21 cellular contexts compared by ENCODE assay signal in genomic region chr5:127027539-127027938, GRCh38. TPM values are rescaled to one million over a fixed set of nuclear protein-coding genes. Genes with fewer than 3 reads are reported as not detected.
DNase-seq lines count a peak whose midpoint lies in the region; ATAC-seq, FAIRE-seq and TF ChIP-seq lines count a peak whose summit lies in the region.
"Had no signal": no experiment of that assay in that cellular context is flagged by ENCODE, and none has a peak within 500 bp of the region (broad histone marks: within the 10 kb centered on the region; RNA-seq: fewer than 3 reads in every experiment).

No MANE protein-coding gene starts in this region.

- DNase-seq in body of pancreas (no peak), osteocyte (ENCODE audit: extremely low spot score, unreplicated experiment) (no peak), GM12891 (ENCODE audit: insufficient read length, low spot score) (no peak), H54 (ENCODE audit: insufficient read length, low spot score) (no peak), endothelial cell (ENCODE audit: low spot score) (no peak)
- DNase-seq: BE2C; Caco-2; CD4-positive, alpha-beta memory T cell; KBM-7; NCI-H1092 treated with DMSO at 0.1 percent for 48 hours; NCI-H1436 treated with DMSO at 0.1 percent for 48 hours; NCI-H1930; NCI-H510A; NCI-H774; NK-92 treated with Interleukin-12 subunit alpha and Interleukin-12 subunit beta, amount 100 ng/mL, for 24 hours; T-helper 1 cell had no signal

- no peak overlapping the region for H3K27ac Mint-ChIP-seq in osteocyte (ENCODE audit: unreplicated experiment)
- no peak overlapping the region for H3K27ac Mint-ChIP-seq in endothelial cell (ENCODE audit: unreplicated experiment)

- H3K36me3 Mint-ChIP-seq in osteocyte (ENCODE audit: unreplicated experiment) (peaks cover 3% of the 10 kb centered on the region), endothelial cell (ENCODE audit: low read depth, unreplicated experiment) (no peaks in the 10 kb centered on the region)
- H3K36me3 Mint-ChIP-seq: CD4-positive, alpha-beta memory T cell had no signal

- no peaks in the 10 kb centered on the region for H3K27me3 Mint-ChIP-seq in osteocyte (ENCODE audit: unreplicated experiment)
- peaks cover 6% of the 10 kb centered on the region for H3K27me3 Mint-ChIP-seq in endothelial cell (ENCODE audit: unreplicated experiment)

- FAIRE-seq in GM12891 (lab: Jason Lieb, UNC) (no peak), H54 (lab: Jason Lieb, UNC) (no peak)
- FAIRE-seq: A549, H1 had no signal

- H3K27me3 ChIP-seq in BLaER1 (no peaks in the 10 kb centered on the region), body of pancreas (no peaks in the 10 kb centered on the region)
- H3K27me3 ChIP-seq: BE2C had no signal

- intact Hi-C loops in body of pancreas (cut with DNase I), result no loop called here

- peaks cover 59% of the 10 kb centered on the region for H4K20me1 ChIP-seq in BLaER1

- ATAC-seq in body of pancreas, result no peak
- ATAC-seq: A549 had no signal

- peak overlapping the region; percentile 6 for H3K4me3 Mint-ChIP-seq in osteocyte (ENCODE audit: unreplicated experiment)
- no peak overlapping the region for H3K4me3 Mint-ChIP-seq in endothelial cell (ENCODE audit: unreplicated experiment)
- H3K4me3 Mint-ChIP-seq: CD4-positive, alpha-beta memory T cell had no signal

- H3K4me3 ChIP-seq in BLaER1, result peak overlapping the region; percentile 32; the same call in 1 of the 2 replicates
- H3K4me3 ChIP-seq in HEK293 (ENCODE audit: low read depth, low read length), result no peak overlapping the region
- no peak overlapping the region for H3K4me3 ChIP-seq in body of pancreas
- H3K4me3 ChIP-seq: A549 had no signal

- TF ChIP-seq CTCF in HEK293 (tag by site-specific recombination; IDR thresholded peaks at IDR 0.05) (no peak), body of pancreas (IDR thresholded peaks at IDR 0.05) (no peak), osteocyte (IDR thresholded peaks at IDR 0.05) (no peak), endothelial cell (IDR thresholded peaks at IDR 0.05; ENCODE audit: unreplicated experiment) (no peak)

- TF ChIP-seq POLR2A in body of pancreas (IDR thresholded peaks at IDR 0.05), result no peak
- TF ChIP-seq POLR2A in GM12891 (IDR thresholded peaks at IDR 0.05; ENCODE audit: low read depth, low read length), result no peak
- no peak for TF ChIP-seq POLR2A in H54 (IDR thresholded peaks at IDR 0.05; ENCODE audit: low read depth, low read length)

- H3K9ac ChIP-seq in BLaER1, result peak overlapping the region; percentile 17; the same call in 1 of the 2 replicates

- H3K4me1 Mint-ChIP-seq in osteocyte (ENCODE audit: unreplicated experiment), result peaks cover 31% of the 10 kb centered on the region
- peaks cover 33% of the 10 kb centered on the region for H3K4me1 Mint-ChIP-seq in endothelial cell (ENCODE audit: unreplicated experiment)

- WGBS in body of pancreas, 2 donors, result 50 to 65% methylated on average over 1 of the region's 1 CpG

- POLR2A ChIA-PET in HEK293 (lab: Yijun Ruan, JAX), result no interaction called here

- peak overlapping the region; percentile 80 for H3K4me2 ChIP-seq in BLaER1
- H3K4me2 ChIP-seq: A549 had no signal

- H3K36me3 ChIP-seq in BLaER1 (peaks cover 18% of the 10 kb centered on the region; the same call in 1 of the 2 replicates), HEK293 (ENCODE audit: control insufficient read depth in 2 of 2, insufficient read depth in 1 of 2, low read length in 2 of 2) (no peaks in the 10 kb centered on the region), body of pancreas (replicated peaks in 1 of 2; ENCODE audit: insufficient read depth in 1 of 2, low read depth in 2 of 2) (no peaks in the 10 kb centered on the region)
- H3K36me3 ChIP-seq: BE2C had no signal

- H3K27ac ChIP-seq in BLaER1, result peak overlapping the region; percentile 52
- H3K27ac ChIP-seq in HEK293 (ENCODE audit: extremely low read depth, low read depth, low read length), result no peak overlapping the region
- H3K27ac ChIP-seq in body of pancreas, result peak overlapping the region in 3 of 4 donors; percentile 28 to 56 (median 34)
- H3K27ac ChIP-seq: A549 had no signal

- CTCF ChIA-PET in HEK293 (lab: Yijun Ruan, JAX), result interaction anchor here (0.6 kb wide), 1 partner anchor 140 kb away, joined by 7 read pairs; no protein-coding TSS in a partner anchor

- H3K4me1 ChIP-seq in BLaER1 (peaks cover 67% of the 10 kb centered on the region), HEK293 (ENCODE audit: control insufficient read depth, insufficient read depth, low read length) (peaks cover 22% of the 10 kb centered on the region), body of pancreas (peaks cover 31% of the 10 kb centered on the region)
- H3K4me1 ChIP-seq: BE2C, Caco-2 had no signal

- peaks cover 2% of the 10 kb centered on the region for H3K9me3 ChIP-seq in BLaER1
- H3K9me3 ChIP-seq in HEK293 (ENCODE audit: control insufficient read depth, insufficient read depth, low read depth, low read length), result no peaks in the 10 kb centered on the region
- H3K9me3 ChIP-seq in body of pancreas, result no peaks in the 10 kb centered on the region
- H3K9me3 ChIP-seq: A549, BE2C, Caco-2 had no signal

- H3K9me3 Mint-ChIP-seq in osteocyte (ENCODE audit: unreplicated experiment) (no peaks in the 10 kb centered on the region), endothelial cell (ENCODE audit: unreplicated experiment) (no peaks in the 10 kb centered on the region)
- H3K9me3 Mint-ChIP-seq: CD4-positive, alpha-beta memory T cell had no signal

TF ChIP-seq in HEK293, 187 proteins besides CTCF, POLR2A, EP300 and RAD21:
- TF ChIP-seq ZBTB20 (tag by site-specific recombination; IDR thresholded peaks at IDR 0.05) (peak; percentile 62; the same call in 1 of the 2 replicates), ZNF747 (tag by site-specific recombination; IDR thresholded peaks at IDR 0.05) (no peak)

TF ChIP-seq in GM12891, 5 proteins besides CTCF, POLR2A, EP300 and RAD21:
- TF ChIP-seq SPI1 (IDR thresholded peaks at IDR 0.05; ENCODE audit: low read depth, low read length) (no peak), PAX5 (IDR thresholded peaks at IDR 0.05; ENCODE audit: insufficient read depth, low read length, severe bottlenecking) (no peak), POU2F2 (IDR thresholded peaks at IDR 0.05; ENCODE audit: low read depth, low read length) (no peak), TAF1 (IDR thresholded peaks at IDR 0.05; ENCODE audit: low read depth, low read length) (no peak), POLR2AphosphoS5 (IDR thresholded peaks at IDR 0.05; ENCODE audit: low read depth, low read length) (no peak)

RNA-seq across cellular contexts. Expression of gene MARCHF3, which starts 2.8 kb away (rescaled TPM):
- total RNA-seq in body of pancreas (1 to 10 TPM; 2.1 to 8.2 TPM), osteocyte (33.5 and 34.5 TPM in 2 replicates), endothelial cell (ENCODE audit: unreplicated experiment) (47.9 TPM)
- 6.4 TPM for polyA plus RNA-seq in GM12891 (2012; ENCODE audit: low read depth, missing spikeins)
- total RNA-seq: G401 had no signal

RNA-seq across cellular contexts. Expression of gene C5orf63, which starts 45.8 kb away (rescaled TPM):
- total RNA-seq in body of pancreas (1 to 10 TPM in 1 of 2 donors, under 1 TPM in 1; 0.99 to 3.9 TPM), osteocyte (0.08 and 0.24 TPM in 2 replicates), endothelial cell (ENCODE audit: unreplicated experiment) (2.0 TPM)
- 9.7 TPM for polyA plus RNA-seq in GM12891 (2012; ENCODE audit: low read depth, missing spikeins)
- total RNA-seq: G401 had no signal
